In the genomic region with DNA sequence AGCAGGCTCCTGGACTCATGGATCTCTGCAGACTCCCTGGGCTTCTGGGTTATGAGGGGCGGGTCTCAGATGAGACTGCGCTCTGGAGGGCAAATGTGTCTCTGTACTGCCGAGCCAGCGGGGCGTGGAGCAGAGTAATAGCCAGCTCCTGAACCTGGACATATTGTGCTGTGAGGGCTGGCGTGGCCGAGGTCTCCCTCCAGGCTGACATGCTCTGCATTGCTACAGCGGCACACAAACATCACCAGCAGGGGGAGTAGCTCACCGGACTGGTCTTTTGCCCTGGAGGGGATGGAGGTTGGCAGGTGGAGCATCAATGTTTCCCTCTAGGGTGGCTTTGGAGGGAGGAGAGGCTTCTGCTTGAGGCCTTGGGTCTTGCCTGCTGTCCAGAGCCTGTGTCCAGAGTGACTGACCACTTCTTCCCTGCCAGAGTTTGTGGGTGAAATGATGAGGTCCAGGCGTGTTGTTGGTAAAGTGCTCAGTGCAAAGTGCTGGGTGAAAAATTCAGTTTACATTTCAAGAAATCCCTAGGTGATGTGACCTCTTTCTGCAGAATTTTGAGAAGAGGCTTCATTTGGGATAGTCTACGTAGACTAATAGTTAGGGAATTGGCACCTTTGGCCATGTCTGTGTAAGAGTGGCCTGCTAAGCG, we compare ENCODE assay signal across 8 cellular contexts. TPM values are rescaled to one million over a fixed set of nuclear protein-coding genes. Genes with fewer than 3 reads are reported as not detected.
A peak's percentile ranks its signal among the peaks of the same experiment; 100 is the strongest.
DNase-seq lines count a peak whose midpoint lies in the region; ATAC-seq and TF ChIP-seq lines count a peak whose summit lies in the region.

No MANE protein-coding gene starts in this region.

- H3K4me3 ChIP-seq in choroid plexus epithelial cell (ENCODE audit: low read depth, low read length) = no peak overlapping the region

- peak; percentile 83 for TF ChIP-seq CTCF in choroid plexus epithelial cell (conservative IDR thresholded peaks at IDR 0.05; ENCODE audit: low read depth, low read length)

- DNase-seq in SIG-M5 treated with dmso at 0.1 percent for 504 hours (lab: John Stamatoyannopoulos, UW; ENCODE audit: unreplicated experiment) = peak; percentile 51
- DNase-seq in SIG-M5 (lab: John Stamatoyannopoulos, UW) = no peak
- peak; percentile 66 for DNase-seq in NCI-H146 (lab: John Stamatoyannopoulos, UW)
- DNase-seq in activated CD4-positive, CD25-positive, alpha-beta regulatory T cell treated with anti-CD3 and anti-CD28 coated beads, Interleukin-2, amount 50 U/mL, for 72 hours = peak; percentile 55
- peak; percentile 69 for DNase-seq in choroid plexus epithelial cell (ENCODE audit: low read depth)
- peak; percentile 46 for DNase-seq in myocyte (ENCODE audit: low read depth)
- peak; percentile 65 for DNase-seq in ureter (ENCODE audit: low spot score)

- ATAC-seq in HG02759 (IDR thresholded peaks at IDR 0.05; ENCODE audit: unreplicated experiment) = no peak

RNA-seq across cellular contexts. Expression of gene GADD45G, which starts 10.9 kb away (rescaled TPM):
- total RNA-seq in myocyte (24.1 and 81.1 TPM in 2 replicates), ureter (6.2 TPM)
- polyA plus RNA-seq in myocyte (2012) = 42.4 TPM
